Comparison of ENCODE assay signal across 20 cellular contexts in genomic region chr5:129101794-129102193, GRCh38.
"Had no signal": no experiment of that assay in that cellular context is flagged by ENCODE, and none has a peak within 500 bp of the region (broad histone marks: within the 10 kb centered on the region; RNA-seq: fewer than 3 reads in every experiment).

No MANE protein-coding gene starts in this region.

- H3K36me3 ChIP-seq: thyroid gland had no signal

- FAIRE-seq: colon, endothelial cell of umbilical vein, frontal cortex, keratinocyte, urothelium cell line had no signal

- ATAC-seq: effector memory CD8-positive, alpha-beta T cell; left cardiac atrium; left ventricle myocardium superior; naive thymus-derived CD4-positive, alpha-beta T cell; right cardiac atrium had no signal

- H3K4me3 ChIP-seq: smooth muscle cell, suprapubic skin, thyroid gland had no signal

- H3K4me2 ChIP-seq: smooth muscle cell had no signal

- H3K27ac Mint-ChIP-seq: dendritic cell treated with granulocyte-macrophage colony-stimulating factor and Interleukin-4, amounts not matched to agents 40 ng/mL and 50 ng/mL, for 4 days; type B pancreatic cell had no signal

- H3K27ac ChIP-seq: suprapubic skin, thyroid gland had no signal

- H3K4me3 Mint-ChIP-seq: dendritic cell treated with granulocyte-macrophage colony-stimulating factor and Interleukin-4, amounts not matched to agents 40 ng/mL and 50 ng/mL, for 4 days; effector memory CD8-positive, alpha-beta T cell; immature natural killer cell; naive thymus-derived CD4-positive, alpha-beta T cell; type B pancreatic cell had no signal

- H3K9me3 ChIP-seq: suprapubic skin, thyroid gland had no signal

- H3K9me3 Mint-ChIP-seq: dendritic cell treated with granulocyte-macrophage colony-stimulating factor and Interleukin-4, amounts not matched to agents 40 ng/mL and 50 ng/mL, for 4 days; effector memory CD8-positive, alpha-beta T cell; immature natural killer cell; naive thymus-derived CD4-positive, alpha-beta T cell; type B pancreatic cell had no signal

- DNase-seq: cerebellar nuclear complex; effector memory CD8-positive, alpha-beta T cell; immature natural killer cell; left cardiac atrium; left ventricle myocardium superior; naive thymus-derived CD4-positive, alpha-beta T cell; posterior cingulate gyrus; right cardiac atrium; stimulated activated CD4-positive, alpha-beta T cell treated with anti-CD3 and anti-CD28 coated beads, Interleukin-2, amount 100 ng/mL, for 48 hours; stimulated activated naive CD4-positive, alpha-beta T cell treated with Interleukin-2 at 50 U/mL for 16 hours; thyroid gland had no signal

- H3K27me3 Mint-ChIP-seq: dendritic cell treated with granulocyte-macrophage colony-stimulating factor and Interleukin-4, amounts not matched to agents 40 ng/mL and 50 ng/mL, for 4 days; effector memory CD8-positive, alpha-beta T cell; naive thymus-derived CD4-positive, alpha-beta T cell; type B pancreatic cell had no signal

- H3K27me3 ChIP-seq: suprapubic skin, thyroid gland had no signal

- H3K4me1 ChIP-seq: thyroid gland had no signal
